Comparison of ENCODE assay signal across 10 cellular contexts in genomic region chr3:62131620-62132019, GRCh38.
A peak's percentile ranks its signal among the peaks of the same experiment; 100 is the strongest.
DNase-seq lines count a peak whose midpoint lies in the region; ATAC-seq and TF ChIP-seq lines count a peak whose summit lies in the region.
"Had no signal": no experiment of that assay in that cellular context is flagged by ENCODE, and none has a peak within 500 bp of the region (broad histone marks: within the 10 kb centered on the region; RNA-seq: fewer than 3 reads in every experiment).

No MANE protein-coding gene starts in this region.

- H3K4me3 Mint-ChIP-seq in immature natural killer cell = no peak overlapping the region

- no peaks in the 10 kb centered on the region for H3K9me3 ChIP-seq in thoracic aorta
- H3K9me3 ChIP-seq: BLaER1 treated with 17β-estradiol and CSF1 and Interleukin-3, amounts not matched to agents 10 nM and 100 nM had no signal

- H3K27ac ChIP-seq in foreskin keratinocyte = no peak overlapping the region
- peak overlapping the region in 1 of 2 donors; percentile 63 for H3K27ac ChIP-seq in thoracic aorta
- H3K27ac ChIP-seq: epithelial cell of prostate had no signal

- H3K27me3 ChIP-seq in foreskin keratinocyte = no peaks in the 10 kb centered on the region
- H3K27me3 ChIP-seq in thoracic aorta (replicated peaks; ENCODE audit: insufficient read depth) = no peaks in the 10 kb centered on the region
- H3K27me3 ChIP-seq: BLaER1 treated with 17β-estradiol and CSF1 and Interleukin-3, amounts not matched to agents 10 nM and 100 nM had no signal

- H3K4me1 ChIP-seq in foreskin keratinocyte (peaks cover 10% of the 10 kb centered on the region), thoracic aorta (ENCODE audit: control insufficient read depth in 1 of 2, low read depth in 2 of 2) (peaks cover 39 to 73% of the 10 kb centered on the region in 2 donors)

- peak; percentile 30 for DNase-seq in SIG-M5 treated with dmso at 0.1 percent for 504 hours (lab: John Stamatoyannopoulos, UW; ENCODE audit: unreplicated experiment)
- DNase-seq in SIG-M5 (lab: John Stamatoyannopoulos, UW) = no peak
- DNase-seq in foreskin keratinocyte = no peak
- no peak for DNase-seq in thoracic aorta (ENCODE audit: low spot score)
- DNase-seq in immature natural killer cell = no peak
- no peak for DNase-seq in NK-92 treated with Interleukin-12 subunit alpha and Interleukin-12 subunit beta, amount 100 ng/mL, for 24 hours (lab: John Stamatoyannopoulos, UW)

- H3K4me3 ChIP-seq in thoracic aorta = peak overlapping the region; percentile 31
- H3K4me3 ChIP-seq: BLaER1 treated with 17β-estradiol and CSF1 and Interleukin-3, amounts not matched to agents 10 nM and 100 nM had no signal

- peak; percentile 55 for TF ChIP-seq CTCF in foreskin keratinocyte (conservative IDR thresholded peaks at IDR 0.05)
- peak; percentile 44 for TF ChIP-seq CTCF in thoracic aorta (IDR thresholded peaks at IDR 0.05)

- H3K27me3 Mint-ChIP-seq in immature natural killer cell (ENCODE audit: low read depth in 3 of 3) = peaks cover 0 to 3% (median 1%) of the 10 kb centered on the region in 3 donors

- peaks cover 0 to 6% (median under 1%) of the 10 kb centered on the region in 6 donors for H3K9me3 Mint-ChIP-seq in immature natural killer cell

- no peaks in the 10 kb centered on the region for H3K4me1 Mint-ChIP-seq in immature natural killer cell

- peak; percentile 57; the same call in 2 of the 3 replicates for ATAC-seq in SK-N-SH treated with all-trans-retinoic acid at 6 μM for 48 hours
- ATAC-seq in foreskin keratinocyte = no peak
- no peak for ATAC-seq in thoracic aorta (ENCODE audit: insufficient number of reproducible peaks, low FRiP score, low read depth)
- no peak for ATAC-seq in HG03095 (IDR thresholded peaks at IDR 0.05; ENCODE audit: unreplicated experiment)

- H3K36me3 ChIP-seq in thoracic aorta = no peaks in the 10 kb centered on the region

- no peaks in the 10 kb centered on the region for H3K36me3 Mint-ChIP-seq in immature natural killer cell

- H3K27ac Mint-ChIP-seq in immature natural killer cell = no peak overlapping the region

TF ChIP-seq in SK-N-SH treated with all-trans-retinoic acid at 6 μM for 48 hours, 23 proteins besides CTCF, POLR2A, EP300 and RAD21:
- TF ChIP-seq TSHZ2 (CRISPR knock-in tag; IDR thresholded peaks at IDR 0.05) = no peak
- TF ChIP-seq CREB5 (CRISPR knock-in tag; IDR thresholded peaks at IDR 0.05; ENCODE audit: low read depth) = no peak
- no peak for TF ChIP-seq OSR1 (CRISPR knock-in tag; IDR thresholded peaks at IDR 0.05)
- TF ChIP-seq ARNTL (CRISPR knock-in tag; IDR thresholded peaks at IDR 0.05; ENCODE audit: borderline replicate concordance, low read depth) = no peak
- TF ChIP-seq ZNF8 (CRISPR knock-in tag; IDR thresholded peaks at IDR 0.05) = no peak
- TF ChIP-seq ISL1 (CRISPR knock-in tag; IDR thresholded peaks at IDR 0.05) = no peak
- TF ChIP-seq BACH2 (CRISPR knock-in tag; IDR thresholded peaks at IDR 0.05; ENCODE audit: borderline replicate concordance) = no peak
- no peak for TF ChIP-seq ZC3H10 (CRISPR knock-in tag; IDR thresholded peaks at IDR 0.05)
- TF ChIP-seq PPARA (CRISPR knock-in tag; IDR thresholded peaks at IDR 0.05; ENCODE audit: borderline replicate concordance) = no peak
- TF ChIP-seq TOX (CRISPR knock-in tag; IDR thresholded peaks at IDR 0.05; ENCODE audit: borderline replicate concordance) = no peak
- no peak for TF ChIP-seq ESRRG (CRISPR knock-in tag; IDR thresholded peaks at IDR 0.05)
- no peak for TF ChIP-seq ZFP3 (CRISPR knock-in tag; IDR thresholded peaks at IDR 0.05)
